ENCODE assay signal across 28 cellular contexts in genomic region chr5:85927632-85928031, GRCh38.
"Had no signal": no experiment of that assay in that cellular context is flagged by ENCODE, and none has a peak within 500 bp of the region (broad histone marks: within the 10 kb centered on the region; RNA-seq: fewer than 3 reads in every experiment).

No MANE protein-coding gene starts in this region.

- DNase-seq: colonic mucosa; cortex of kidney; dermis blood vessel endothelial cell; dorsolateral prefrontal cortex; effector CD4-positive, alpha-beta T cell; effector CD8-positive, alpha-beta T cell; effector memory CD4-positive, alpha-beta T cell; effector memory CD8-positive, alpha-beta T cell; endodermal cell; erythroblast; esophagus squamous epithelium; foreskin fibroblast; foreskin melanocyte; gastrocnemius medialis; glutamatergic neuron; head of caudate nucleus; heart left ventricle; heart right ventricle had no signal

- FAIRE-seq: colon, endometrium, endothelial cell of umbilical vein, frontal cortex had no signal

- H3K27ac ChIP-seq: colonic mucosa, coronary artery, dorsolateral prefrontal cortex, epithelial cell of prostate, esophagus muscularis mucosa, esophagus squamous epithelium, gastrocnemius medialis, gastroesophageal sphincter, heart left ventricle, heart right ventricle, hepatocyte had no signal

- H3K4me3 ChIP-seq: colonic mucosa, coronary artery, dorsolateral prefrontal cortex, esophagus muscularis mucosa, esophagus squamous epithelium, gastrocnemius medialis, gastroesophageal sphincter, heart left ventricle, heart right ventricle, hepatocyte had no signal

- H3K79me2 ChIP-seq: hepatocyte had no signal

- ATAC-seq: effector memory CD8-positive, alpha-beta T cell; esophagus mucosa; gastrocnemius medialis; gastroesophageal sphincter; heart left ventricle; heart right ventricle had no signal

- H3K27me3 ChIP-seq: colonic mucosa, dorsolateral prefrontal cortex, esophagus muscularis mucosa, esophagus squamous epithelium, gastrocnemius medialis, gastroesophageal sphincter, heart left ventricle, heart right ventricle, hepatocyte had no signal

- H2AFZ ChIP-seq: hepatocyte had no signal

- H3K9me3 ChIP-seq: colonic mucosa had no signal

- H3K4me2 ChIP-seq: hepatocyte had no signal

- H3K4me1 ChIP-seq: colonic mucosa, esophagus muscularis mucosa, esophagus squamous epithelium, gastrocnemius medialis, gastroesophageal sphincter, heart left ventricle, heart right ventricle had no signal

- H3K36me3 ChIP-seq: colonic mucosa, esophagus muscularis mucosa, esophagus squamous epithelium, gastrocnemius medialis, gastroesophageal sphincter, heart left ventricle, heart right ventricle had no signal
